Comparison of ENCODE assay signal across 20 cellular contexts in the genomic region with DNA sequence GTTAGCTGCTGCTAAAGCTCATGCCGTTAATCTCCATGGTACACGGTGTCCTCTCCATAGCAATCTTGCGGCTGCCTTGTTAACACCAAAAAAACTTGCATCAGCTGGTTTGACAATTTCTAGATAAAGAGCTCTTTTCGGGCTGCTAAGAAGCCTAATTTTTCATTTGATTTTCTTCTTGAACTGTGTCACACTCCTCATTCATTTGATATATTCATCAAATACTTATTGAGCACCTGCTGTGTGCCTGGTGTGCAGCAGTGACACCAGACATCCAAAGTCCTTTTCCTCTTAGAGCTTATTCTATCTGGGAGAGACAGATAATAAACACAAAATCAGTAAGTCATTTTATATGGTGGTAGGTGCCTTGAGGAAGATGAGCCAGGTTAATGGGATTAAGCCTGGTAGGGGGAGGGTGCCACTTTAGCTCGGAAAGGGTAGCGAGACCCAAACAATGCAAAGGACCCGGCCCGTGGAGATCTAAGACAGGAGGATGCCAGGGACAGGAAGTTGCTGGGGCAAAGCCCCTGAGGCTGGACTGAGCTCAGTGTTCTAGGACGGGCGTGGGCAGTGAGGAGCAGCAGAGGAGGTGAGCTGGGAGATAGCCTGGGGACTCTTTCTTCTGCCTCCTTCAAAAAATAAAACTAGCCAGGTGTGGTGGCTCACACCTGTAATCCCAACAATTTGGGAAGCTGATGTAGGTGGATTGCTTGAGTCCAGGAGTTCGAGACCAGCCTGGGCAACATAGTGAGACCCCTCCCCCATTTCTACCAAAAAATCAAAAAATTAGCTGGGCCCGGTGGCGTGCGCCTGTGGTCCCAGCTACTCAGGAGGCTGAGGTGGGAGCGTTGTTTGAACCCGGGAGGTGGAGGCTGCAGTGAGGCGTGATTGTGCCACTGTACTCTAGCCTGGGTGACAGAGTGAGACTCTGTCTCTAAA. TPM values are rescaled to one million over a fixed set of nuclear protein-coding genes. Genes with fewer than 3 reads are reported as not detected.
DNase-seq lines count a peak whose midpoint lies in the region; ATAC-seq, FAIRE-seq and TF ChIP-seq lines count a peak whose summit lies in the region.
"Had no signal": no experiment of that assay in that cellular context is flagged by ENCODE, and none has a peak within 500 bp of the region (broad histone marks: within the 10 kb centered on the region; RNA-seq: fewer than 3 reads in every experiment).

No MANE protein-coding gene starts in this region.

- H2AFZ ChIP-seq in osteoblast (ENCODE audit: low read length): no peak overlapping the region
- H2AFZ ChIP-seq: GM23248, PC-9 had no signal

- ATAC-seq in esophagus mucosa: peak; percentile 16

- no peaks in the 10 kb centered on the region for H3K9me3 ChIP-seq in HEK293 (ENCODE audit: control insufficient read depth, insufficient read depth, low read depth, low read length)
- no peaks in the 10 kb centered on the region for H3K9me3 ChIP-seq in osteoblast (ENCODE audit: low read depth, low read length)
- H3K9me3 ChIP-seq: BLaER1 treated with 17β-estradiol and CSF1 and Interleukin-3, amounts not matched to agents 10 nM and 100 nM had no signal

- no peak for TF ChIP-seq CTCF in HEK293 (tag by site-specific recombination; IDR thresholded peaks at IDR 0.05)
- no peak for TF ChIP-seq CTCF in osteoblast (IDR thresholded peaks at IDR 0.05; ENCODE audit: extremely low read depth, low read depth, low read length)

- H3K4me2 ChIP-seq in osteoblast (ENCODE audit: insufficient read depth, low read length): no peak overlapping the region
- H3K4me2 ChIP-seq: PC-9 had no signal

- DNase-seq in NCI-H748 treated with DMSO at 0.1 percent for 48 hours (lab: John Stamatoyannopoulos, UW) (peak; percentile 0), NCI-H748 (lab: John Stamatoyannopoulos, UW; ENCODE audit: unreplicated experiment) (no peak), osteoblast (ENCODE audit: insufficient read length, low spot score, missing footprints) (peak; percentile 58), hepatic stellate cell (ENCODE audit: low spot score) (no peak), GM19239 (ENCODE audit: insufficient read length, low spot score) (no peak)
- DNase-seq: 8988T; CD4-positive, alpha-beta memory T cell; DMS153; GM23248; H9; KG1; NCI-H1105; NCI-H2029 treated with DMSO at 0.1 percent for 48 hours; PC-9; SIG-M5 had no signal

- H3K27me3 ChIP-seq in osteoblast (ENCODE audit: insufficient read depth, low read length): no peaks in the 10 kb centered on the region
- H3K27me3 ChIP-seq: BLaER1 treated with 17β-estradiol and CSF1 and Interleukin-3, amounts not matched to agents 10 nM and 100 nM had no signal

- peaks cover 21% of the 10 kb centered on the region for H3K4me1 ChIP-seq in HEK293 (ENCODE audit: control insufficient read depth, insufficient read depth, low read length)
- H3K4me1 ChIP-seq in osteoblast (ENCODE audit: insufficient read depth, low read length): no peaks in the 10 kb centered on the region

- H3K36me3 ChIP-seq in HEK293 (ENCODE audit: control insufficient read depth in 2 of 2, insufficient read depth in 1 of 2, low read length in 2 of 2) (no peaks in the 10 kb centered on the region; a peak in 1 of 3 replicates), osteoblast (ENCODE audit: insufficient read depth, low read length) (no peaks in the 10 kb centered on the region)
- H3K36me3 ChIP-seq: BLaER1 treated with 17β-estradiol and CSF1 and Interleukin-3, amounts not matched to agents 10 nM and 100 nM had no signal

- H3K4me3 ChIP-seq in HEK293 (ENCODE audit: low read depth, low read length) (no peak overlapping the region), osteoblast (ENCODE audit: insufficient read depth, low read length) (no peak overlapping the region)
- H3K4me3 ChIP-seq: BLaER1 treated with 17β-estradiol and CSF1 and Interleukin-3, amounts not matched to agents 10 nM and 100 nM; GM23248; PC-9 had no signal

- H3K27ac ChIP-seq in HEK293 (ENCODE audit: extremely low read depth, low read depth, low read length): no peak overlapping the region; the same call in 1 of the 2 replicates
- no peak overlapping the region for H3K27ac ChIP-seq in osteoblast (ENCODE audit: low read depth, low read length)
- H3K27ac ChIP-seq: BLaER1 treated with 17β-estradiol and CSF1 and Interleukin-3, amounts not matched to agents 10 nM and 100 nM; GM23248; PC-9; RWPE1 had no signal

- CTCF ChIA-PET in HEK293 (lab: Yijun Ruan, JAX): interaction anchor here (0.8 to 2.4 kb wide), 4 partner anchors 18 to 347 kb away, joined by 3 to 15 read pairs (median 4); no protein-coding TSS in a partner anchor

- H4K20me1 ChIP-seq in osteoblast (ENCODE audit: insufficient read depth, low read length): no peaks in the 10 kb centered on the region
- H4K20me1 ChIP-seq: BLaER1 treated with 17β-estradiol and CSF1 and Interleukin-3, amounts not matched to agents 10 nM and 100 nM had no signal

- H3K79me2 ChIP-seq in osteoblast (ENCODE audit: insufficient read depth, low read length): no peaks in the 10 kb centered on the region

- FAIRE-seq in GM19239 (lab: Jason Lieb, UNC): no peak
- FAIRE-seq: GM12891 had no signal

- POLR2A ChIA-PET in HEK293 (lab: Yijun Ruan, JAX): interaction anchor here (0.5 kb wide), 1 partner anchor 65 kb away, joined by 8 read pairs; no protein-coding TSS in a partner anchor

TF ChIP-seq in HEK293, 187 proteins besides CTCF, POLR2A, EP300 and RAD21 (continues in another document):
- TF ChIP-seq ZNF843 (tag by site-specific recombination; IDR thresholded peaks at IDR 0.05) (no peak), ZNF792 (tag by site-specific recombination; IDR thresholded peaks at IDR 0.05) (peak; percentile 80), ZNF560 (tag by site-specific recombination; IDR thresholded peaks at IDR 0.05; ENCODE audit: borderline replicate concordance) (no peak), ZNF423 (tag by site-specific recombination; IDR thresholded peaks at IDR 0.05) (no peak), ZNF140 (tag by site-specific recombination; IDR thresholded peaks at IDR 0.05) (no peak), ZNF701 (tag by site-specific recombination; IDR thresholded peaks at IDR 0.05) (no peak), ZNF266 (tag by site-specific recombination; IDR thresholded peaks at IDR 0.05; ENCODE audit: low read depth) (no peak), ZXDB (tag by site-specific recombination; IDR thresholded peaks at IDR 0.05) (no peak), KLF9 (tag by site-specific recombination; IDR thresholded peaks at IDR 0.05; ENCODE audit: low read depth) (no peak), ZNF785 (tag by site-specific recombination; IDR thresholded peaks at IDR 0.05) (no peak), ZBTB20 (tag by site-specific recombination; IDR thresholded peaks at IDR 0.05) (peak; percentile 33), ZNF391 (tag by site-specific recombination; IDR thresholded peaks at IDR 0.05; ENCODE audit: borderline replicate concordance, low read depth) (no peak)
- TF ChIP-seq, protein P1, sequence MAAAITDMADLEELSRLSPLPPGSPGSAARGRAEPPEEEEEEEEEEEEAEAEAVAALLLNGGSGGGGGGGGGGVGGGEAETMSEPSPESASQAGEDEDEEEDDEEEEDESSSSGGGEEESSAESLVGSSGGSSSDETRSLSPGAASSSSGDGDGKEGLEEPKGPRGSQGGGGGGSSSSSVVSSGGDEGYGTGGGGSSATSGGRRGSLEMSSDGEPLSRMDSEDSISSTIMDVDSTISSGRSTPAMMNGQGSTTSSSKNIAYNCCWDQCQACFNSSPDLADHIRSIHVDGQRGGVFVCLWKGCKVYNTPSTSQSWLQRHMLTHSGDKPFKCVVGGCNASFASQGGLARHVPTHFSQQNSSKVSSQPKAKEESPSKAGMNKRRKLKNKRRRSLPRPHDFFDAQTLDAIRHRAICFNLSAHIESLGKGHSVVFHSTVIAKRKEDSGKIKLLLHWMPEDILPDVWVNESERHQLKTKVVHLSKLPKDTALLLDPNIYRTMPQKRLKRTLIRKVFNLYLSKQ (tag by site-specific recombination; IDR thresholded peaks at IDR 0.05; ENCODE audit: borderline replicate concordance): no peak
- TF ChIP-seq, protein P2, sequence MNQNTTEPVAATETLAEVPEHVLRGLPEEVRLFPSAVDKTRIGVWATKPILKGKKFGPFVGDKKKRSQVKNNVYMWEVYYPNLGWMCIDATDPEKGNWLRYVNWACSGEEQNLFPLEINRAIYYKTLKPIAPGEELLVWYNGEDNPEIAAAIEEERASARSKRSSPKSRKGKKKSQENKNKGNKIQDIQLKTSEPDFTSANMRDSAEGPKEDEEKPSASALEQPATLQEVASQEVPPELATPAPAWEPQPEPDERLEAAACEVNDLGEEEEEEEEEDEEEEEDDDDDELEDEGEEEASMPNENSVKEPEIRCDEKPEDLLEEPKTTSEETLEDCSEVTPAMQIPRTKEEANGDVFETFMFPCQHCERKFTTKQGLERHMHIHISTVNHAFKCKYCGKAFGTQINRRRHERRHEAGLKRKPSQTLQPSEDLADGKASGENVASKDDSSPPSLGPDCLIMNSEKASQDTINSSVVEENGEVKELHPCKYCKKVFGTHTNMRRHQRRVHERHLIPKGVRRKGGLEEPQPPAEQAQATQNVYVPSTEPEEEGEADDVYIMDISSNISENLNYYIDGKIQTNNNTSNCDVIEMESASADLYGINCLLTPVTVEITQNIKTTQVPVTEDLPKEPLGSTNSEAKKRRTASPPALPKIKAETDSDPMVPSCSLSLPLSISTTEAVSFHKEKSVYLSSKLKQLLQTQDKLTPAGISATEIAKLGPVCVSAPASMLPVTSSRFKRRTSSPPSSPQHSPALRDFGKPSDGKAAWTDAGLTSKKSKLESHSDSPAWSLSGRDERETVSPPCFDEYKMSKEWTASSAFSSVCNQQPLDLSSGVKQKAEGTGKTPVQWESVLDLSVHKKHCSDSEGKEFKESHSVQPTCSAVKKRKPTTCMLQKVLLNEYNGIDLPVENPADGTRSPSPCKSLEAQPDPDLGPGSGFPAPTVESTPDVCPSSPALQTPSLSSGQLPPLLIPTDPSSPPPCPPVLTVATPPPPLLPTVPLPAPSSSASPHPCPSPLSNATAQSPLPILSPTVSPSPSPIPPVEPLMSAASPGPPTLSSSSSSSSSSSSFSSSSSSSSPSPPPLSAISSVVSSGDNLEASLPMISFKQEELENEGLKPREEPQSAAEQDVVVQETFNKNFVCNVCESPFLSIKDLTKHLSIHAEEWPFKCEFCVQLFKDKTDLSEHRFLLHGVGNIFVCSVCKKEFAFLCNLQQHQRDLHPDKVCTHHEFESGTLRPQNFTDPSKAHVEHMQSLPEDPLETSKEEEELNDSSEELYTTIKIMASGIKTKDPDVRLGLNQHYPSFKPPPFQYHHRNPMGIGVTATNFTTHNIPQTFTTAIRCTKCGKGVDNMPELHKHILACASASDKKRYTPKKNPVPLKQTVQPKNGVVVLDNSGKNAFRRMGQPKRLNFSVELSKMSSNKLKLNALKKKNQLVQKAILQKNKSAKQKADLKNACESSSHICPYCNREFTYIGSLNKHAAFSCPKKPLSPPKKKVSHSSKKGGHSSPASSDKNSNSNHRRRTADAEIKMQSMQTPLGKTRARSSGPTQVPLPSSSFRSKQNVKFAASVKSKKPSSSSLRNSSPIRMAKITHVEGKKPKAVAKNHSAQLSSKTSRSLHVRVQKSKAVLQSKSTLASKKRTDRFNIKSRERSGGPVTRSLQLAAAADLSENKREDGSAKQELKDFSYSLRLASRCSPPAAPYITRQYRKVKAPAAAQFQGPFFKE (tag by site-specific recombination; IDR thresholded peaks at IDR 0.05; ENCODE audit: borderline replicate concordance): no peak

RNA-seq across cellular contexts. Expression of a gene that starts 50.7 kb away (rescaled TPM):
- 30.1 TPM for total RNA-seq in esophagus mucosa
- total RNA-seq in osteoblast: 79.6 and 86.9 TPM in 2 replicates

Comparison
In these comparisons a context has a peak if more than half of its experiments do, and no peak if none do; other contexts are left out.
1. DNase-seq: peak in NCI-H748 treated with DMSO at 0.1 percent for 48 hours (single experiment) and osteoblast (single experiment); none in NCI-H748 (single experiment), hepatic stellate cell (single experiment) and GM19239 (single experiment).